In genomic region chr18:79883461-79884295, GRCh38 we compare ENCODE assay signal across 14 cellular contexts.
DNase-seq lines count a peak whose midpoint lies in the region; ATAC-seq and TF ChIP-seq lines count a peak whose summit lies in the region.
"Had no signal": no experiment of that assay in that cellular context is flagged by ENCODE, and none has a peak within 500 bp of the region (broad histone marks: within the 10 kb centered on the region; RNA-seq: fewer than 3 reads in every experiment).

No MANE protein-coding gene starts in this region.

- H4K5ac ChIP-seq in IMR-90 (ENCODE audit: low read depth, low read length), result no peak overlapping the region

- no peaks in the 10 kb centered on the region for H3K27me3 ChIP-seq in IMR-90 (ENCODE audit: control insufficient read depth, insufficient read depth, low read length)

- H2BK20ac ChIP-seq in IMR-90 (ENCODE audit: low read depth, low read length), result no peak overlapping the region

- peaks cover 25% of the 10 kb centered on the region for H3K9me3 ChIP-seq in IMR-90 (ENCODE audit: control insufficient read depth, insufficient read depth, low read length)

- no peak overlapping the region for H2BK15ac ChIP-seq in IMR-90 (ENCODE audit: low read depth, low read length)

- H3K36me3 ChIP-seq in IMR-90 (ENCODE audit: control insufficient read depth, insufficient read depth, low read length), result no peaks in the 10 kb centered on the region

- ATAC-seq in Right ventricle myocardium inferior (no peak), left cardiac atrium (no peak), IMR-90 (ENCODE audit: low read depth) (no peak), GM21737 (IDR thresholded peaks at IDR 0.05; ENCODE audit: unreplicated experiment) (no peak)

- H3K4me3 ChIP-seq in IMR-90 (ENCODE audit: insufficient read depth, low read depth, low read length), result no peak overlapping the region

- H2AK5ac ChIP-seq in IMR-90 (ENCODE audit: low read depth, low read length), result no peak overlapping the region

- H3K9ac ChIP-seq in IMR-90 (ENCODE audit: low read depth, low read length), result no peak overlapping the region
- H3K9ac ChIP-seq: KMS-11 had no signal

- H3K56ac ChIP-seq in IMR-90 (ENCODE audit: extremely low read depth, insufficient read depth, low read length), result no peak overlapping the region

- H3K27ac ChIP-seq in IMR-90 (ENCODE audit: insufficient read depth, low read length), result no peak overlapping the region
- H3K27ac ChIP-seq: KMS-11 had no signal

- H2AK9ac ChIP-seq in IMR-90 (replicated peaks; ENCODE audit: low read depth, low read length, poor library complexity), result no peak overlapping the region

- H4K91ac ChIP-seq in IMR-90 (ENCODE audit: insufficient read depth, low read depth, low read length), result no peak overlapping the region

- BruUV-seq in IMR-90 (replicated peaks; lab: Mats Ljungman, UMichigan), result no TSS peak

- H2BK120ac ChIP-seq in IMR-90 (ENCODE audit: low read depth, low read length), result no peak overlapping the region

- H3K4me2 ChIP-seq in IMR-90 (ENCODE audit: low read depth, low read length), result no peak overlapping the region
- H3K4me2 ChIP-seq: KMS-11 had no signal

- CTCF ChIA-PET in IMR-90 (lab: Yijun Ruan, JAX), result no interaction called here

- TF ChIP-seq RAD21 in IMR-90 (IDR thresholded peaks at IDR 0.05; ENCODE audit: low read length), result no peak

- intact Hi-C loops in Right ventricle myocardium inferior (cut with DNase I) (no loop called here), left cardiac atrium (cut with DNase I) (no loop called here), IMR-90 (cut with micrococcal nuclease) (no loop called here)

- in situ Hi-C loops in IMR-90 (cut with MboI; ENCODE audit: low sequenced_read_pairs), result no loop called here

- H3K4me1 ChIP-seq in IMR-90 (ENCODE audit: control insufficient read depth, insufficient read depth, low read length), result no peaks in the 10 kb centered on the region

- no peaks in the 10 kb centered on the region for H3K9me1 ChIP-seq in IMR-90 (ENCODE audit: insufficient read depth, low read length)

- no peak overlapping the region for H4K8ac ChIP-seq in IMR-90 (ENCODE audit: low read depth in 2 of 2, low read length in 2 of 2)

- H3K18ac ChIP-seq in IMR-90 (ENCODE audit: low read depth, low read length), result no peak overlapping the region

- H2AFZ ChIP-seq in IMR-90 (replicated peaks; ENCODE audit: low read length, poor library complexity), result peak overlapping the region; percentile 27

- peak; percentile 43 for DNase-seq in Right ventricle myocardium inferior (ENCODE audit: missing footprints)
- DNase-seq in left cardiac atrium, result no peak
- DNase-seq in IMR-90, result no peak
- DNase-seq in iPS-NIHi11 (ENCODE audit: low spot score), result peak; percentile 6
- DNase-seq in stimulated activated CD8-positive, alpha-beta memory T cell treated with anti-CD3 and anti-CD28 coated beads, Interleukin-4, amount 100 ng/mL, for 48 hours, result peak; percentile 10
- no peak for DNase-seq in NCI-H748 treated with DMSO at 0.1 percent for 48 hours (lab: John Stamatoyannopoulos, UW)
- no peak for DNase-seq in nucleus accumbens (lab: John Stamatoyannopoulos, UW)
- DNase-seq: ACHN; CD8-positive, alpha-beta memory T cell; NCI-H1092; NCI-H345; NCI-H69 had no signal

- no peak overlapping the region for H3K14ac ChIP-seq in IMR-90 (replicated peaks; ENCODE audit: low read depth, low read length)

- TF ChIP-seq CTCF in IMR-90 (conservative IDR thresholded peaks at IDR 0.05; ENCODE audit: low read depth, low read length), result no peak

- H3K23ac ChIP-seq in IMR-90 (ENCODE audit: low read depth, low read length), result no peak overlapping the region

- H3K4ac ChIP-seq in IMR-90 (ENCODE audit: low read depth, low read length), result no peak overlapping the region

- H2BK5ac ChIP-seq in IMR-90 (ENCODE audit: low read depth, low read length, poor library complexity, severe bottlenecking), result no peak overlapping the region

- TF ChIP-seq POLR2A in IMR-90 (IDR thresholded peaks at IDR 0.05; ENCODE audit: low read depth, low read length), result no peak

- 73% methylated on average over 4 of the region's 31 CpGs; no CpG with 5 or more reads in 1 of the 2 experiments for WGBS in IMR-90 (ENCODE audit: extremely low coverage in 2 of 2, insufficient read length in 1 of 2), 2 experiments

- POLR2A ChIA-PET in IMR-90 (lab: Charles Lee; ENCODE audit: unreplicated experiment), result no interaction called here

- dilution Hi-C loops in IMR-90 (cut with HindIII; ENCODE audit: low sequenced_read_pairs, unreplicated experiment), result no loop called here

- H4K20me1 ChIP-seq in IMR-90 (ENCODE audit: insufficient read depth, low read length), result no peaks in the 10 kb centered on the region

- H3K79me1 ChIP-seq in IMR-90 (ENCODE audit: low read depth in 1 of 2, low read length in 2 of 2), result no peaks in the 10 kb centered on the region

TF ChIP-seq in IMR-90, 13 proteins besides CTCF, POLR2A, EP300 and RAD21:
- TF ChIP-seq ELK1 (IDR thresholded peaks at IDR 0.05; ENCODE audit: borderline replicate concordance, low read depth, low read length), result no peak
- no peak for TF ChIP-seq MAFK (IDR thresholded peaks at IDR 0.05; ENCODE audit: low read depth, low read length)
- TF ChIP-seq BHLHE40 (IDR thresholded peaks at IDR 0.05; ENCODE audit: low read depth, low read length), result no peak
- TF ChIP-seq USF2 (IDR thresholded peaks at IDR 0.05; ENCODE audit: low read depth, low read length), result no peak
- TF ChIP-seq RFX5 (IDR thresholded peaks at IDR 0.05; ENCODE audit: low read depth, low read length), result no peak
- no peak for TF ChIP-seq MXI1 (IDR thresholded peaks at IDR 0.05; ENCODE audit: borderline replicate concordance, low read depth, low read length)
- no peak for TF ChIP-seq CEBPB (IDR thresholded peaks at IDR 0.05; ENCODE audit: low read depth, low read length)
TF ChIP-seq in IMR-90: peak in this region for 0.

Comparison
In these comparisons a context has a peak if more than half of its experiments do, and no peak if none do; other contexts are left out.
1. DNase-seq: peak in Right ventricle myocardium inferior (single experiment), iPS-NIHi11 (single experiment) and stimulated activated CD8-positive, alpha-beta memory T cell treated with anti-CD3 and anti-CD28 coated beads, Interleukin-4, amount 100 ng/mL, for 48 hours (single experiment); none in left cardiac atrium (single experiment), IMR-90 (single experiment), NCI-H748 treated with DMSO at 0.1 percent for 48 hours (single experiment) and nucleus accumbens (0 of 56).